17 cellular contexts compared by ENCODE assay signal in genomic region chr2:106851475-106851874, GRCh38. TPM values are rescaled to one million over a fixed set of nuclear protein-coding genes. Genes with fewer than 3 reads are reported as not detected.
"Had no signal": no experiment of that assay in that cellular context is flagged by ENCODE, and none has a peak within 500 bp of the region (broad histone marks: within the 10 kb centered on the region; RNA-seq: fewer than 3 reads in every experiment).

No MANE protein-coding gene starts in this region.

- H3K4me3 ChIP-seq: esophagus squamous epithelium, pancreas had no signal

- H3K4me1 Mint-ChIP-seq: stimulated activated naive B cell treated with anti-CD40 and anti-IgM and Interleukin-4, amounts not matched to agents 10 μg/mL and 1 μg/mL and 100 μg/mL, for 72 hours; T-cell had no signal

- H3K27me3 ChIP-seq: esophagus squamous epithelium, pancreas had no signal

- H3K27ac ChIP-seq: esophagus squamous epithelium, pancreas had no signal

- H3K36me3 ChIP-seq: esophagus squamous epithelium, pancreas had no signal

- H3K4me1 ChIP-seq: pancreas had no signal

- H3K27me3 Mint-ChIP-seq: natural killer cell treated with Interleukin-12 subunit alpha and Interleukin-12 subunit beta and Interleukin-15 and Interleukin-18, amount 100 ng/mL, for 72 hours; T-cell had no signal

- H3K9me3 ChIP-seq: esophagus squamous epithelium, pancreas, SK-N-SH had no signal

- H3K9ac ChIP-seq: SK-N-SH had no signal

- ATAC-seq: activated CD4-positive, CD25-positive, alpha-beta regulatory T cell treated with anti-CD3 and anti-CD28 coated beads, Interleukin-2, amount 50 U/mL, for 24 hours; natural killer cell treated with Interleukin-12 subunit alpha and Interleukin-12 subunit beta and Interleukin-15 and Interleukin-18, amount 100 ng/mL, for 72 hours; pancreas; stimulated activated naive B cell treated with anti-CD40 and anti-IgM and Interleukin-4, amounts not matched to agents 10 μg/mL and 1 μg/mL and 100 μg/mL, for 72 hours; T-cell had no signal

- H3K36me3 Mint-ChIP-seq: natural killer cell treated with Interleukin-12 subunit alpha and Interleukin-12 subunit beta and Interleukin-15 and Interleukin-18, amount 100 ng/mL, for 72 hours; stimulated activated naive B cell treated with anti-CD40 and anti-IgM and Interleukin-4, amounts not matched to agents 10 μg/mL and 1 μg/mL and 100 μg/mL, for 72 hours; T-cell; type B pancreatic cell had no signal

- DNase-seq: activated naive CD4-positive, alpha-beta T cell; anterior cingulate cortex; esophagus squamous epithelium; hippocampal formation; pancreas; retina; SK-N-SH; stimulated activated CD4-positive, alpha-beta T cell treated with anti-CD3 and anti-CD28 coated beads, Interleukin-2, amount 100 ng/mL, for 48 hours; stimulated activated naive B cell treated with anti-CD40 and anti-IgM and Interleukin-4, amounts not matched to agents 10 μg/mL and 1 μg/mL and 100 μg/mL, for 72 hours; substantia nigra; T-cell; T1000 had no signal

- FAIRE-seq: kidney, pancreas had no signal

- H3K4me3 Mint-ChIP-seq: natural killer cell treated with Interleukin-12 subunit alpha and Interleukin-12 subunit beta and Interleukin-15 and Interleukin-18, amount 100 ng/mL, for 72 hours; stimulated activated naive B cell treated with anti-CD40 and anti-IgM and Interleukin-4, amounts not matched to agents 10 μg/mL and 1 μg/mL and 100 μg/mL, for 72 hours; T-cell; type B pancreatic cell had no signal

- H3K27ac Mint-ChIP-seq: natural killer cell treated with Interleukin-12 subunit alpha and Interleukin-12 subunit beta and Interleukin-15 and Interleukin-18, amount 100 ng/mL, for 72 hours; stimulated activated naive B cell treated with anti-CD40 and anti-IgM and Interleukin-4, amounts not matched to agents 10 μg/mL and 1 μg/mL and 100 μg/mL, for 72 hours; T-cell; type B pancreatic cell had no signal

RNA-seq across cellular contexts. Expression of gene ST6GAL2, which starts 34.5 kb away (rescaled TPM):
- total RNA-seq: activated CD8-positive, alpha-beta memory T cell treated with anti-CD3 and anti-CD28 coated beads for 36 hours; natural killer cell treated with Interleukin-12 subunit alpha and Interleukin-12 subunit beta and Interleukin-15 and Interleukin-18, amount 100 ng/mL, for 72 hours had no signal
